19 cellular contexts compared by ENCODE assay signal in the genomic region with DNA sequence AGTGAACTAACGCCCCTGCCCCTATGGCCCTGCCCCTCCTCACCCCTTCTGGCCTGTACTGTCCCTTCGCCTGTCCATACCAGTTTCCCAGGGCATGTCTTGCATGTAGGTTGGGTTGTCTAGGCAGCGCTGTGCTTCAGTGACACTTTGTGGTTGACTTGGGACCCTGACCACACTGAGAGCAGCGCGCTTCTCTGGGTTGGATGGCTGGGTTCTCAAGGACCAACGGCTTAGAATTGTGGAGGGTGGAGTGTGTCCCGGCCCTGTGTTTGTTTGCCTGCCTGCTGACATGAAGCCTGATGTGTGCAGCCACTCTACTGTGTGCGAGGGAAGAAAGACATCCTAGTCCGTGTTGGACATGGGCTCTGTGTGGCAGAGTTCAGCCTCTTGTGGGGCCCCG. TPM values are rescaled to one million over a fixed set of nuclear protein-coding genes. Genes with fewer than 3 reads are reported as not detected.
A peak's percentile ranks its signal among the peaks of the same experiment; 100 is the strongest.
DNase-seq lines count a peak whose midpoint lies in the region; ATAC-seq and TF ChIP-seq lines count a peak whose summit lies in the region.
"Had no signal": no experiment of that assay in that cellular context is flagged by ENCODE, and none has a peak within 500 bp of the region (broad histone marks: within the 10 kb centered on the region; RNA-seq: fewer than 3 reads in every experiment).

No MANE protein-coding gene starts in this region.

- no TSS peak for BruUV-seq in IMR-90 (replicated peaks; lab: Mats Ljungman, UMichigan)

- peaks cover 77% of the 10 kb centered on the region for H3K4me1 ChIP-seq in CD4-positive, alpha-beta memory T cell (ENCODE audit: insufficient read depth, low read length)
- H3K4me1 ChIP-seq in IMR-90 (ENCODE audit: control insufficient read depth, insufficient read depth, low read length) = peaks cover 2% of the 10 kb centered on the region; the same call in 1 of the 2 replicates
- H3K4me1 ChIP-seq in trophoblast cell (ENCODE audit: control insufficient read depth in 1 of 2, insufficient read depth in 2 of 2, low read length in 2 of 2) = no peaks in the 10 kb centered on the region

- H2AFZ ChIP-seq in IMR-90 (replicated peaks; ENCODE audit: low read length, poor library complexity) (no peak overlapping the region), trophoblast cell (ENCODE audit: insufficient read depth, low read length, poor library complexity) (no peak overlapping the region)

- no peak overlapping the region for H4K5ac ChIP-seq in IMR-90 (ENCODE audit: low read depth, low read length)

- H2BK15ac ChIP-seq in IMR-90 (ENCODE audit: low read depth, low read length) = no peak overlapping the region

- peaks cover 94% of the 10 kb centered on the region for H4K20me1 ChIP-seq in IMR-90 (ENCODE audit: insufficient read depth, low read length)

- H2BK12ac ChIP-seq in trophoblast cell (ENCODE audit: low read length) = no peak overlapping the region

- no peak overlapping the region for H3K9ac ChIP-seq in IMR-90 (ENCODE audit: low read depth, low read length)
- no peak overlapping the region for H3K9ac ChIP-seq in trophoblast cell (ENCODE audit: low read length)

- H2BK120ac ChIP-seq in IMR-90 (ENCODE audit: low read depth, low read length) (no peak overlapping the region), trophoblast cell (ENCODE audit: insufficient read depth, low read length, poor library complexity) (no peak overlapping the region)

- POLR2A ChIA-PET in CD4-positive, alpha-beta memory T cell (lab: Charles Lee; ENCODE audit: partially characterized antibody) = no interaction called here
- POLR2A ChIA-PET in IMR-90 (lab: Charles Lee; ENCODE audit: unreplicated experiment) = no interaction called here

- H3K27ac ChIP-seq in CD4-positive, alpha-beta memory T cell (ENCODE audit: low read depth, low read length) = peak overlapping the region; percentile 10
- no peak overlapping the region for H3K27ac ChIP-seq in IMR-90 (ENCODE audit: insufficient read depth, low read length)
- no peak overlapping the region for H3K27ac ChIP-seq in trophoblast cell (ENCODE audit: low read depth, low read length)
- H3K27ac ChIP-seq: esophagus squamous epithelium, Peyer's patch, tibial nerve had no signal

- H3K79me1 ChIP-seq in IMR-90 (ENCODE audit: low read depth in 1 of 2, low read length in 2 of 2) = peaks cover 15 to 87% of the 10 kb centered on the region in 2 experiments; a peak in 3 of 4 replicates
- H3K79me1 ChIP-seq in trophoblast cell (ENCODE audit: low read length) = no peaks in the 10 kb centered on the region

- DNase-seq in CD4-positive, alpha-beta memory T cell = no peak
- DNase-seq in IMR-90 (no peak), glutamatergic neuron (no peak), trophoblast cell (no peak), NCI-H82 (lab: John Stamatoyannopoulos, UW) (no peak), GM10266 (ENCODE audit: extremely low spot score) (no peak)
- DNase-seq: activated CD8-positive, alpha-beta memory T cell treated with anti-CD3 and anti-CD28 coated beads, Interleukin-2, amount 50 U/mL, for 48 hours; activated naive CD4-positive, alpha-beta T cell; DMS 273 treated with DMSO at 0.1 percent for 48 hours; effector CD4-positive, alpha-beta T cell; esophagus squamous epithelium; HCEC 1CT; left cardiac atrium; mesendoderm; NCI-H1436; Peyer's patch had no signal

- H3K4ac ChIP-seq in IMR-90 (ENCODE audit: low read depth, low read length) = no peak overlapping the region
- peak overlapping the region; percentile 29 for H3K4ac ChIP-seq in trophoblast cell (ENCODE audit: low read depth, low read length)

- dilution Hi-C loops in IMR-90 (cut with HindIII; ENCODE audit: low sequenced_read_pairs, unreplicated experiment) = no loop called here

- peaks cover 42 to 93% (median 72%) of the 10 kb centered on the region in 4 donors for H3K4me1 Mint-ChIP-seq in CD4-positive, alpha-beta memory T cell
- peaks cover 40% of the 10 kb centered on the region for H3K4me1 Mint-ChIP-seq in glutamatergic neuron (ENCODE audit: low read depth, unreplicated experiment)

- H3K9me1 ChIP-seq in IMR-90 (ENCODE audit: insufficient read depth, low read length) = peaks cover 51% of the 10 kb centered on the region

- H3K18ac ChIP-seq in IMR-90 (ENCODE audit: low read depth, low read length) (no peak overlapping the region), trophoblast cell (ENCODE audit: low read length) (no peak overlapping the region)

- H2BK5ac ChIP-seq in IMR-90 (ENCODE audit: low read depth, low read length, poor library complexity, severe bottlenecking) (no peak overlapping the region), trophoblast cell (ENCODE audit: low read depth, low read length, poor library complexity) (no peak overlapping the region)

- peak overlapping the region; percentile 38 for H2AK9ac ChIP-seq in IMR-90 (replicated peaks; ENCODE audit: low read depth, low read length, poor library complexity)

- no peak overlapping the region; the same call in 1 of the 2 replicates for H3K14ac ChIP-seq in IMR-90 (replicated peaks; ENCODE audit: low read depth, low read length)
- H3K14ac ChIP-seq in trophoblast cell (ENCODE audit: low read length) = no peak overlapping the region

- TF ChIP-seq POLR2A in IMR-90 (IDR thresholded peaks at IDR 0.05; ENCODE audit: low read depth, low read length) = no peak

- no peak overlapping the region for H3K23ac ChIP-seq in IMR-90 (ENCODE audit: low read depth, low read length)
- H3K23ac ChIP-seq in trophoblast cell (ENCODE audit: low read length) = no peak overlapping the region

- ATAC-seq in IMR-90 (ENCODE audit: low read depth) = no peak
- no peak for ATAC-seq in HG02981 (IDR thresholded peaks at IDR 0.05; ENCODE audit: unreplicated experiment)
- ATAC-seq: sciatic nerve had no signal

- peak overlapping the region; percentile 22 to 82 (median 49) for H3K27ac Mint-ChIP-seq in CD4-positive, alpha-beta memory T cell
- peak overlapping the region; percentile 52 for H3K27ac Mint-ChIP-seq in glutamatergic neuron (ENCODE audit: unreplicated experiment)

- CTCF ChIA-PET in CD4-positive, alpha-beta memory T cell (lab: Charles Lee; ENCODE audit: partially characterized antibody) = no interaction called here
- CTCF ChIA-PET in IMR-90 (lab: Yijun Ruan, JAX) = no interaction called here

- TF ChIP-seq RAD21 in IMR-90 (IDR thresholded peaks at IDR 0.05; ENCODE audit: low read length) = no peak

- TF ChIP-seq CTCF in IMR-90 (conservative IDR thresholded peaks at IDR 0.05; ENCODE audit: low read depth, low read length) = no peak
- TF ChIP-seq CTCF in glutamatergic neuron (IDR thresholded peaks at IDR 0.05; ENCODE audit: partially characterized antibody, unreplicated experiment) = no peak
- TF ChIP-seq CTCF in GM10266 (IDR thresholded peaks at IDR 0.05; ENCODE audit: control insufficient read depth, insufficient read depth, low read depth, missing control alignments) = no peak

- H3K4me2 ChIP-seq in IMR-90 (ENCODE audit: low read depth, low read length) = no peak overlapping the region
- H3K4me2 ChIP-seq in trophoblast cell (ENCODE audit: low read length) = no peak overlapping the region

- no peaks in the 10 kb centered on the region for H3K27me3 Mint-ChIP-seq in CD4-positive, alpha-beta memory T cell
- peaks cover 2% of the 10 kb centered on the region for H3K27me3 Mint-ChIP-seq in glutamatergic neuron (ENCODE audit: unreplicated experiment)

- H4K12ac ChIP-seq in trophoblast cell (ENCODE audit: low read depth, low read length) = no peak overlapping the region

- no peak overlapping the region for H3K4me3 ChIP-seq in CD4-positive, alpha-beta memory T cell (ENCODE audit: low read length in 2 of 2)
- H3K4me3 ChIP-seq in IMR-90 (ENCODE audit: insufficient read depth, low read depth, low read length) = no peak overlapping the region
- H3K4me3 ChIP-seq in trophoblast cell (ENCODE audit: low read depth, low read length) = no peak overlapping the region
- H3K4me3 ChIP-seq: esophagus squamous epithelium, Peyer's patch, tibial nerve had no signal

- H3K79me2 ChIP-seq in trophoblast cell (ENCODE audit: control insufficient read depth, insufficient read depth, low read length, poor library complexity) = peaks cover 49% of the 10 kb centered on the region

- in situ Hi-C loops in IMR-90 (cut with MboI; ENCODE audit: low sequenced_read_pairs) = no loop called here

- no peak overlapping the region for H3K56ac ChIP-seq in IMR-90 (ENCODE audit: extremely low read depth, insufficient read depth, low read length)

- no peaks in the 10 kb centered on the region for H3K27me3 ChIP-seq in CD4-positive, alpha-beta memory T cell (ENCODE audit: insufficient read depth, low read length)
- H3K27me3 ChIP-seq in IMR-90 (ENCODE audit: control insufficient read depth, insufficient read depth, low read length) = no peaks in the 10 kb centered on the region
- no peaks in the 10 kb centered on the region for H3K27me3 ChIP-seq in trophoblast cell (ENCODE audit: insufficient read depth, low read length)
- H3K27me3 ChIP-seq: esophagus squamous epithelium, Peyer's patch, tibial nerve had no signal

- no peak overlapping the region for H2BK20ac ChIP-seq in IMR-90 (ENCODE audit: low read depth, low read length)

- H3K9me3 ChIP-seq in CD4-positive, alpha-beta memory T cell (ENCODE audit: control insufficient read depth in 1 of 2, low read length in 2 of 2) = no peaks in the 10 kb centered on the region
- H3K9me3 ChIP-seq in IMR-90 (ENCODE audit: control insufficient read depth, insufficient read depth, low read length) (no peaks in the 10 kb centered on the region), trophoblast cell (ENCODE audit: insufficient read depth, low read depth, low read length) (no peaks in the 10 kb centered on the region)
- H3K9me3 ChIP-seq: esophagus squamous epithelium, Peyer's patch, tibial nerve had no signal

- intact Hi-C loops in CD4-positive, alpha-beta memory T cell (cut with micrococcal nuclease) = no loop called here
- intact Hi-C loops in IMR-90 (cut with micrococcal nuclease) = no loop called here

- H3K36me3 Mint-ChIP-seq in CD4-positive, alpha-beta memory T cell = peaks cover 3 to 4% of the 10 kb centered on the region in 2 donors
- no peaks in the 10 kb centered on the region for H3K36me3 Mint-ChIP-seq in glutamatergic neuron (ENCODE audit: unreplicated experiment)

- H3K4me3 Mint-ChIP-seq in CD4-positive, alpha-beta memory T cell = peak overlapping the region in 4 of 8 donors; percentile 7 to 57 (median 19)
- no peak overlapping the region for H3K4me3 Mint-ChIP-seq in glutamatergic neuron (ENCODE audit: unreplicated experiment)

- H4K8ac ChIP-seq in IMR-90 (ENCODE audit: low read depth in 2 of 2, low read length in 2 of 2) (no peak overlapping the region), trophoblast cell (ENCODE audit: low read depth, low read length) (no peak overlapping the region)

- 80% methylated on average over 1 of the region's 10 CpGs; no CpG with 5 or more reads in 1 of the 2 experiments for WGBS in IMR-90 (ENCODE audit: extremely low coverage in 2 of 2, insufficient read length in 1 of 2), 2 experiments
- WGBS in trophoblast cell (ENCODE audit: extremely low coverage, insufficient coverage, insufficient read length) = no CpG with 5 or more reads among the region's 10 CpGs

- no peak overlapping the region for H2AK5ac ChIP-seq in IMR-90 (ENCODE audit: low read depth, low read length)
- H2AK5ac ChIP-seq in trophoblast cell (ENCODE audit: low read length) = no peak overlapping the region

- no peaks in the 10 kb centered on the region for H3K9me3 Mint-ChIP-seq in CD4-positive, alpha-beta memory T cell
- peaks cover 7% of the 10 kb centered on the region for H3K9me3 Mint-ChIP-seq in glutamatergic neuron (ENCODE audit: unreplicated experiment)

- H3K36me3 ChIP-seq in CD4-positive, alpha-beta memory T cell (ENCODE audit: insufficient read depth, low read length) = no peaks in the 10 kb centered on the region
- H3K36me3 ChIP-seq in IMR-90 (ENCODE audit: control insufficient read depth, insufficient read depth, low read length) = no peaks in the 10 kb centered on the region
- H3K36me3 ChIP-seq in trophoblast cell (ENCODE audit: control insufficient read depth in 1 of 2, insufficient read depth in 2 of 2, low read length in 2 of 2) = peaks cover 0 to 2% of the 10 kb centered on the region in 2 experiments
- H3K36me3 ChIP-seq: esophagus squamous epithelium, Peyer's patch, tibial nerve had no signal

- H4K91ac ChIP-seq in IMR-90 (ENCODE audit: insufficient read depth, low read depth, low read length) = no peak overlapping the region
- H4K91ac ChIP-seq in trophoblast cell (ENCODE audit: low read depth, low read length) = no peak overlapping the region

RNA-seq across cellular contexts. Expression of gene GATAD2A, which starts 15.9 kb away (rescaled TPM):
- 100 to 1,000 TPM; 101 to 108 TPM for total RNA-seq in CD4-positive, alpha-beta memory T cell
- 10 to 100 TPM in 1 of 2 donors, 1 to 10 TPM in 1; 3.8 to 30.6 TPM for polyA plus RNA-seq in CD4-positive, alpha-beta memory T cell
- total RNA-seq in IMR-90 (2012; rRNA removed) = 23.5 and 32.8 TPM in 2 replicates
- 33.2 and 44.3 TPM in 2 replicates for polyA plus RNA-seq in IMR-90 (2012; rRNA removed)
- 36.4 and 38.8 TPM in 2 replicates for polyA plus RNA-seq in IMR-90 (2012; cell fraction: cytosol; rRNA removed)
- polyA plus RNA-seq in IMR-90 (2012; cell fraction: nucleus; rRNA removed; ENCODE audit: low replicate concordance) = 32.4 and 42.5 TPM in 2 replicates
- 203 TPM for total RNA-seq in glutamatergic neuron (ENCODE audit: unreplicated experiment)
- 115 and 116 TPM in 2 replicates for polyA plus RNA-seq in trophoblast cell (2013)
